Comparison of ENCODE assay signal across 1 cellular context in genomic region chr4:791866-792630, GRCh38.
TF ChIP-seq lines count a peak whose summit lies in the region.

No MANE protein-coding gene starts in this region.

TF ChIP-seq in H1, 55 proteins besides CTCF, POLR2A, EP300 and RAD21 (continued from another document):
- TF ChIP-seq CBX5 (IDR thresholded peaks at IDR 0.05; ENCODE audit: low read depth, low read length) (no peak), YY1 (IDR thresholded peaks at IDR 0.05; ENCODE audit: low read depth, low read length) (peak; percentile 85), RFX5 (IDR thresholded peaks at IDR 0.05; ENCODE audit: borderline replicate concordance, low read depth, low read length) (no peak), JUND (IDR thresholded peaks at IDR 0.05; ENCODE audit: low read length) (no peak), BCL11A (IDR thresholded peaks at IDR 0.05; ENCODE audit: low read depth in 2 of 2, low read length in 2 of 2) (no peak), E2F6 (IDR thresholded peaks at IDR 0.05) (peak; percentile 24; the same call in 1 of the 2 replicates), TAF7 (optimal IDR thresholded peaks at IDR 0.05; ENCODE audit: borderline replicate concordance, low read depth, low read length) (no peak), MAX (IDR thresholded peaks at IDR 0.05) (peak; percentile 70), CHD7 (IDR thresholded peaks at IDR 0.05; ENCODE audit: insufficient replicate concordance, low read length) (no peak)
TF ChIP-seq in H1: peak in this region for 6.
